ENCODE assay signal across 9 cellular contexts in the genomic region with DNA sequence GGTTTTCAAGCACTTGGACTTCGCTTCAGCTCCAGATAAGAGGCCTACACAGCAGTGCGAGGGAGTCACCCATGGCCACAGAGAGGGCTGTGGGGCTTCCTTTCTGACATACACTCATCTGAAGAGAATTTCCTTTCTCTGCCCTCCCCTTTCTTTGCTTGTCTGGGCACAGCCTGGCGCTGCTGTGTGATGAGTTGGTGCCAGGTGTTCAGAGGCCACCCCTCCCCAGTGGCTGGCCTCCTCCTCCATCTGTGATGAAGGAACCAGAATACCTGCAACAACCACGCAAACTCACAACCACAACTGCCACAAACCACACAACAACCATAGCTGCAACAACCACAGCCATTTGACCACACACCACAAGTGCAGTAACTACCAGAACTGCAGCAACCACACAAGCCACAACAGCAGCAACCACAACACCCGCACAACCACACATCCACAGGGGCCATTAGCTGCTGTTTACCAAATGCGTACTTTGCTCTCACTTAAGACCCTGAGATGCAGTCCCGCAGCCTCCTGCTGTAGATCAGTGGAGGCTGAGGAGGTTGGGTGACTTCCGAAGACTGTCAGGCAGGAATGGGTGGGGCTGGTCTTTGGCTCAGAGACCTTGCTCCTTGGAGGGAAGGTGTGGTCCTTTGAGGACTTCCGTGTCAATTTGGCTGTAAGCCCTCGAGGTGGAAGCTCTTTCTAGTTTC.
DNase-seq lines count a peak whose midpoint lies in the region; ATAC-seq and TF ChIP-seq lines count a peak whose summit lies in the region.
"Had no signal": no experiment of that assay in that cellular context is flagged by ENCODE, and none has a peak within 500 bp of the region (broad histone marks: within the 10 kb centered on the region; RNA-seq: fewer than 3 reads in every experiment).

No MANE protein-coding gene starts in this region.

- H3K36me3 Mint-ChIP-seq in activated CD8-positive, alpha-beta memory T cell treated with anti-CD3 and anti-CD28 coated beads, Interleukin-2, amount 10 ng/mL, durations not matched to agents 7 days and 5 days = peaks cover 20% of the 10 kb centered on the region

- peak overlapping the region; percentile 46 for H3K4me3 Mint-ChIP-seq in activated CD8-positive, alpha-beta memory T cell treated with anti-CD3 and anti-CD28 coated beads, Interleukin-2, amount 10 ng/mL, durations not matched to agents 7 days and 5 days

- peak overlapping the region; percentile 88 for H3K27ac Mint-ChIP-seq in activated CD8-positive, alpha-beta memory T cell treated with anti-CD3 and anti-CD28 coated beads, Interleukin-2, amount 10 ng/mL, durations not matched to agents 7 days and 5 days

- H3K27me3 ChIP-seq in tibial artery = no peaks in the 10 kb centered on the region

- H3K4me3 ChIP-seq in tibial artery = no peak overlapping the region

- no peak for TF ChIP-seq CTCF in tibial artery (IDR thresholded peaks at IDR 0.05)

- H3K9me3 ChIP-seq in tibial artery = peaks cover 0 to 16% (median 3%) of the 10 kb centered on the region in 3 donors

- H3K27ac ChIP-seq in tibial artery = no peak overlapping the region
- H3K27ac ChIP-seq: C4-2B had no signal

- DNase-seq in 8988T = peak; percentile 38
- peak; percentile 86 for DNase-seq in M059J (ENCODE audit: low read depth)
- DNase-seq in activated CD8-positive, alpha-beta memory T cell treated with anti-CD3 and anti-CD28 coated beads, Interleukin-2, amount 10 ng/mL, durations not matched to agents 7 days and 5 days = peak; percentile 77
- peak; percentile 37 for DNase-seq in left cardiac atrium
- no peak for DNase-seq in GM19240 (ENCODE audit: insufficient read length, low spot score)
- no peak for DNase-seq in tibial artery

- intact Hi-C loops in left cardiac atrium (cut with DNase I) = loop anchor here (10.0 kb wide), 1 partner anchor 645 kb away; no protein-coding TSS in a partner anchor
- intact Hi-C loops in tibial artery (cut with DNase I; ENCODE audit: low total_unique reads) = loop anchor here (10.0 kb wide), 1 partner anchor 655 kb away; the partner anchor contains the start of gene ACBD6

- H3K4me1 Mint-ChIP-seq in activated CD8-positive, alpha-beta memory T cell treated with anti-CD3 and anti-CD28 coated beads, Interleukin-2, amount 10 ng/mL, durations not matched to agents 7 days and 5 days = peaks cover 33% of the 10 kb centered on the region

- peaks cover 0 to 6% (median 0%) of the 10 kb centered on the region in 3 donors for H3K36me3 ChIP-seq in tibial artery

- peak; percentile 83 for ATAC-seq in activated CD8-positive, alpha-beta memory T cell treated with anti-CD3 and anti-CD28 coated beads, Interleukin-2, amount 10 ng/mL, durations not matched to agents 7 days and 5 days
- ATAC-seq in left cardiac atrium (peak; percentile 23 to 75), HG02938 (IDR thresholded peaks at IDR 0.05; ENCODE audit: unreplicated experiment) (no peak), GM21576 (IDR thresholded peaks at IDR 0.05; ENCODE audit: unreplicated experiment) (no peak)

- H3K9me3 Mint-ChIP-seq in activated CD8-positive, alpha-beta memory T cell treated with anti-CD3 and anti-CD28 coated beads, Interleukin-2, amount 10 ng/mL, durations not matched to agents 7 days and 5 days (ENCODE audit: low read depth) = peaks cover 16% of the 10 kb centered on the region

- CTCF ChIA-PET in activated CD8-positive, alpha-beta memory T cell treated with anti-CD3 and anti-CD28 coated beads, Interleukin-2, amount 10 ng/mL, durations not matched to agents 7 days and 5 days (lab: Charles Lee) = interaction anchor here (0.9 to 7.5 kb wide), 6 partner anchors 10 to 278 kb away, joined by 3 to 70 read pairs (median 6); no protein-coding TSS in a partner anchor

- H3K4me1 ChIP-seq in tibial artery = peaks cover 0 to 3% (median 0%) of the 10 kb centered on the region in 4 donors

- peaks cover 25% of the 10 kb centered on the region for H3K27me3 Mint-ChIP-seq in activated CD8-positive, alpha-beta memory T cell treated with anti-CD3 and anti-CD28 coated beads, Interleukin-2, amount 10 ng/mL, durations not matched to agents 7 days and 5 days

Comparison
In these comparisons a context has a peak if more than half of its experiments do, and no peak if none do; other contexts are left out.
1. DNase-seq: peak in 8988T (single experiment), M059J (single experiment), activated CD8-positive, alpha-beta memory T cell treated with anti-CD3 and anti-CD28 coated beads, Interleukin-2, amount 10 ng/mL, durations not matched to agents 7 days and 5 days (single experiment) and left cardiac atrium (single experiment); none in GM19240 (single experiment) and tibial artery (0 of 2).
2. ATAC-seq: peak in activated CD8-positive, alpha-beta memory T cell treated with anti-CD3 and anti-CD28 coated beads, Interleukin-2, amount 10 ng/mL, durations not matched to agents 7 days and 5 days (single experiment) and left cardiac atrium (2 of 2); none in HG02938 (single experiment) and GM21576 (single experiment).